Comparison of ENCODE assay signal across 23 cellular contexts in genomic region chr1:54698346-54698745, GRCh38. TPM values are rescaled to one million over a fixed set of nuclear protein-coding genes. Genes with fewer than 3 reads are reported as not detected.
DNase-seq lines count a peak whose midpoint lies in the region; FAIRE-seq and TF ChIP-seq lines count a peak whose summit lies in the region.
"Had no signal": no experiment of that assay in that cellular context is flagged by ENCODE, and none has a peak within 500 bp of the region (broad histone marks: within the 10 kb centered on the region; RNA-seq: fewer than 3 reads in every experiment).

No MANE protein-coding gene starts in this region.

- H2AK5ac ChIP-seq in H1 (ENCODE audit: low read depth, low read length) (no peak overlapping the region), neuronal stem cell (ENCODE audit: low read depth, low read length) (peak overlapping the region; percentile 21)

- H3K4ac ChIP-seq in H1 (replicated peaks; ENCODE audit: insufficient read length, low read depth, low read length) (no peak overlapping the region), neuronal stem cell (ENCODE audit: low read length) (no peak overlapping the region)

- no peaks in the 10 kb centered on the region for H4K20me1 ChIP-seq in H1 (replicated peaks in 1 of 2; ENCODE audit: control insufficient read depth in 1 of 2, insufficient read depth in 2 of 2, low read length in 2 of 2)
- H4K20me1 ChIP-seq in Karpas-422 (ENCODE audit: insufficient read depth, low read depth, low read length) = no peaks in the 10 kb centered on the region
- H4K20me1 ChIP-seq: BLaER1 had no signal

- H3K9me2 ChIP-seq in Karpas-422 (replicated peaks; ENCODE audit: insufficient read depth, low read length) = no peaks in the 10 kb centered on the region

- no peak overlapping the region for H2AFZ ChIP-seq in H1 (ENCODE audit: low read length)
- peak overlapping the region; percentile 27 for H2AFZ ChIP-seq in neuronal stem cell (ENCODE audit: low read length)
- H2AFZ ChIP-seq in Karpas-422 (ENCODE audit: low read length) = no peak overlapping the region

- H3K79me2 ChIP-seq in H1 (ENCODE audit: control insufficient read depth in 1 of 2, insufficient read depth in 2 of 2, low read length in 2 of 2) = no peaks in the 10 kb centered on the region
- no peaks in the 10 kb centered on the region for H3K79me2 ChIP-seq in Karpas-422 (ENCODE audit: low read length)

- intact Hi-C loops in vagina (cut with DNase I) = no loop called here

- H3K14ac ChIP-seq in H1 (ENCODE audit: insufficient read length) (no peak overlapping the region), neuronal stem cell (ENCODE audit: low read length) (no peak overlapping the region)

- TF ChIP-seq CTCF in HEK293 (tag by site-specific recombination; IDR thresholded peaks at IDR 0.05) = no peak
- no peak for TF ChIP-seq CTCF in H1 (IDR thresholded peaks at IDR 0.05; ENCODE audit: control extremely low read depth in 1 of 3, insufficient read depth in 1 of 3, low read depth in 1 of 3, low read length in 3 of 3)
- TF ChIP-seq CTCF in vagina (IDR thresholded peaks at IDR 0.05) = no peak

- H3K9ac ChIP-seq in H1 (replicated peaks in 1 of 4; ENCODE audit: extremely low read depth in 1 of 4, low read depth in 3 of 4, low read length in 3 of 4) = no peak overlapping the region
- H3K9ac ChIP-seq in neuronal stem cell (ENCODE audit: low read depth, low read length, poor library complexity) = no peak overlapping the region
- no peak overlapping the region for H3K9ac ChIP-seq in Karpas-422 (ENCODE audit: low read length)
- H3K9ac ChIP-seq: BLaER1 had no signal

- H3K79me1 ChIP-seq in H1 (ENCODE audit: low read depth, low read length) (no peaks in the 10 kb centered on the region), neuronal stem cell (ENCODE audit: low read depth, low read length) (no peaks in the 10 kb centered on the region)

- CTCF ChIA-PET in HEK293 (lab: Yijun Ruan, JAX) (no interaction called here), H1 (lab: Charles Lee; ENCODE audit: partially characterized antibody) (interaction anchor here (3.7 kb wide), 1 partner anchor 93 kb away, joined by 13 read pairs; no protein-coding TSS in a partner anchor)

- no peaks in the 10 kb centered on the region for H3K9me3 ChIP-seq in HEK293 (ENCODE audit: control insufficient read depth, insufficient read depth, low read depth, low read length)
- H3K9me3 ChIP-seq in H1 (ENCODE audit: insufficient read depth in 2 of 2, low read depth in 1 of 2, low read length in 1 of 2) = no peaks in the 10 kb centered on the region
- H3K9me3 ChIP-seq in neuronal stem cell (replicated peaks in 1 of 2; ENCODE audit: control insufficient read depth in 2 of 2, insufficient read depth in 1 of 2, low read depth in 1 of 2, low read length in 2 of 2) = no peaks in the 10 kb centered on the region
- no peaks in the 10 kb centered on the region for H3K9me3 ChIP-seq in Karpas-422 (ENCODE audit: low read length)
- H3K9me3 ChIP-seq in vagina = no peaks in the 10 kb centered on the region
- H3K9me3 ChIP-seq: BLaER1, HAP-1 had no signal

- H3K4me3 ChIP-seq in HEK293 (ENCODE audit: low read depth, low read length) (no peak overlapping the region), H1 (ENCODE audit: extremely low read depth in 1 of 4, insufficient read depth in 2 of 4, low read depth in 3 of 4, low read length in 4 of 4) (no peak overlapping the region), neuronal stem cell (ENCODE audit: low read length in 2 of 2) (no peak overlapping the region), Karpas-422 (ENCODE audit: low read length) (no peak overlapping the region), vagina (no peak overlapping the region)
- H3K4me3 ChIP-seq: BLaER1, HAP-1 had no signal

- H3K56ac ChIP-seq in H1 (replicated peaks; ENCODE audit: insufficient read length, low read depth, low read length) = no peak overlapping the region

- FAIRE-seq in H1 (lab: Jason Lieb, UNC) = no peak
- FAIRE-seq: GM12892, HTR-8/SVneo had no signal

- H3K23ac ChIP-seq in H1 (ENCODE audit: insufficient read length) = no peak overlapping the region
- no peak overlapping the region for H3K23ac ChIP-seq in neuronal stem cell (ENCODE audit: low read depth, low read length, poor library complexity)

- no peak overlapping the region for H2BK120ac ChIP-seq in H1 (replicated peaks; ENCODE audit: low read depth, low read length)
- no peak overlapping the region for H2BK120ac ChIP-seq in neuronal stem cell (ENCODE audit: low read depth, low read length)

- TF ChIP-seq RAD21 in H1 (IDR thresholded peaks at IDR 0.05 in 1 of 2, conservative IDR thresholded peaks at IDR 0.05 in 1 of 2; ENCODE audit: low read depth in 2 of 2, low read length in 2 of 2) = no peak

- TF ChIP-seq POLR2A in H1 (IDR thresholded peaks at IDR 0.05; ENCODE audit: control extremely low read depth in 1 of 2, low read depth in 2 of 2, low read length in 2 of 2) (no peak), vagina (IDR thresholded peaks at IDR 0.05) (no peak)

- H3K27ac ChIP-seq in HEK293 (ENCODE audit: extremely low read depth, low read depth, low read length) = no peak overlapping the region
- no peak overlapping the region for H3K27ac ChIP-seq in H1 (ENCODE audit: low read depth, low read length)
- no peak overlapping the region for H3K27ac ChIP-seq in neuronal stem cell (replicated peaks; ENCODE audit: low read length)
- no peak overlapping the region for H3K27ac ChIP-seq in Karpas-422 (ENCODE audit: low read length)
- no peak overlapping the region for H3K27ac ChIP-seq in vagina
- H3K27ac ChIP-seq: BLaER1 had no signal

- DNase-seq in activated effector memory CD4-positive, alpha-beta T cell treated with anti-CD3 and anti-CD28 coated beads, Interleukin-2, amount 50 U/mL, for 16 hours = peak; percentile 14
- no peak for DNase-seq in activated effector memory CD4-positive, alpha-beta T cell treated with Interleukin-2 at 50 U/mL for 16 hours
- DNase-seq in H1 (ENCODE audit: low read depth in 1 of 2, low spot score in 2 of 2) (no peak), neuronal stem cell (ENCODE audit: low spot score) (no peak), Karpas-422 (no peak), vagina (ENCODE audit: extremely low spot score in 2 of 2) (no peak), RPMI8226 (no peak)
- DNase-seq: 8988T; CD4-positive, alpha-beta memory T cell; DMS153; DMS79; GDM1; GOT3; IMR-90 had no signal

- H4K8ac ChIP-seq in H1 (ENCODE audit: extremely low read depth, insufficient read depth, low read length) (0 out of 2 replicates have a peak overlapping the region, but pooled peaks have one; percentile 71), neuronal stem cell (ENCODE audit: low read depth, low read length) (no peak overlapping the region)

- H4K5ac ChIP-seq in H1 (ENCODE audit: insufficient read length, low read depth, low read length) = no peak overlapping the region

- H4K91ac ChIP-seq in H1 (replicated peaks; ENCODE audit: insufficient read length, low read length) = no peak overlapping the region
- H4K91ac ChIP-seq in neuronal stem cell (ENCODE audit: low read depth, low read length, poor library complexity) = no peak overlapping the region

- no peak overlapping the region for H2BK20ac ChIP-seq in H1 (ENCODE audit: low read length)

- H2BK5ac ChIP-seq in H1 (ENCODE audit: low read depth, low read length) = no peak overlapping the region
- no peak overlapping the region for H2BK5ac ChIP-seq in neuronal stem cell (ENCODE audit: low read length)

- H3K18ac ChIP-seq in H1 (ENCODE audit: extremely low read depth, low read length) = no peak overlapping the region
- peak overlapping the region; percentile 67 for H3K18ac ChIP-seq in neuronal stem cell (ENCODE audit: low read length)

- POLR2A ChIA-PET in HEK293 (lab: Yijun Ruan, JAX) = no interaction called here
- POLR2A ChIA-PET in H1 (lab: Charles Lee; ENCODE audit: partially characterized antibody) = no interaction called here

- WGBS in H1 (ENCODE audit: extremely low coverage in 1 of 2, insufficient coverage in 1 of 2, insufficient read length in 1 of 2, insufficient replicate concordance in 2 of 2, low coverage in 1 of 2, low lambda C conversion rate in 2 of 2, missing lambda C conversion rate in 1 of 2), 2 experiments = 88% methylated on average over 4 of the region's 8 CpGs; no CpG with 5 or more reads in 1 of the 2 experiments
- no CpG with 5 or more reads among the region's 8 CpGs for WGBS in neuronal stem cell (ENCODE audit: extremely low coverage in 2 of 2, insufficient read length in 2 of 2, insufficient replicate concordance in 1 of 2), 2 donors

- H2BK15ac ChIP-seq in H1 (ENCODE audit: low read length) (no peak overlapping the region), neuronal stem cell (ENCODE audit: low read length) (no peak overlapping the region)

- H3K4me2 ChIP-seq in H1 (ENCODE audit: insufficient read depth in 1 of 2, low read depth in 2 of 2, low read length in 2 of 2) (no peak overlapping the region), neuronal stem cell (ENCODE audit: insufficient read depth, low read length, poor library complexity, severe bottlenecking) (no peak overlapping the region), Karpas-422 (ENCODE audit: low read depth, low read length, poor library complexity, severe bottlenecking) (no peak overlapping the region)
- H3K4me2 ChIP-seq: BLaER1 had no signal

- no peaks in the 10 kb centered on the region for H3K23me2 ChIP-seq in H1 (ENCODE audit: low read depth, low read length)

- H3K27me3 ChIP-seq in H1 (replicated peaks in 1 of 4; ENCODE audit: control insufficient read depth in 3 of 4, extremely low read depth in 1 of 4, insufficient read depth in 3 of 4, low read length in 3 of 4) (no peaks in the 10 kb centered on the region), neuronal stem cell (ENCODE audit: control insufficient read depth in 3 of 3, insufficient read depth in 3 of 3, low read depth in 1 of 3, low read length in 3 of 3) (peaks cover 0 to 27% (median 0%) of the 10 kb centered on the region in 3 experiments), Karpas-422 (ENCODE audit: low read length) (no peaks in the 10 kb centered on the region), vagina (no peaks in the 10 kb centered on the region)
- H3K27me3 ChIP-seq: BLaER1 had no signal

- no peak for TF ChIP-seq EP300 in H1 (IDR thresholded peaks at IDR 0.05; ENCODE audit: borderline replicate concordance in 1 of 2, low read depth in 2 of 2, low read length in 2 of 2)

- H3K4me1 ChIP-seq in HEK293 (ENCODE audit: control insufficient read depth, insufficient read depth, low read length) (no peaks in the 10 kb centered on the region), H1 (replicated peaks in 1 of 4; ENCODE audit: control insufficient read depth in 3 of 4, insufficient read depth in 4 of 4, low read length in 3 of 4) (no peaks in the 10 kb centered on the region), neuronal stem cell (ENCODE audit: control insufficient read depth in 2 of 2, insufficient read depth in 1 of 2, low read depth in 1 of 2, low read length in 2 of 2) (peaks cover 0 to 3% of the 10 kb centered on the region in 2 donors), Karpas-422 (ENCODE audit: low read length) (no peaks in the 10 kb centered on the region), vagina (no peaks in the 10 kb centered on the region)
- H3K4me1 ChIP-seq: BLaER1, HAP-1 had no signal

- H3K36me3 ChIP-seq in HEK293 (ENCODE audit: control insufficient read depth in 2 of 2, insufficient read depth in 1 of 2, low read length in 2 of 2) (no peaks in the 10 kb centered on the region), H1 (ENCODE audit: control insufficient read depth in 2 of 4, insufficient read depth in 4 of 4, low read length in 3 of 4) (no peaks in the 10 kb centered on the region), neuronal stem cell (replicated peaks in 1 of 2; ENCODE audit: control insufficient read depth in 2 of 2, insufficient read depth in 2 of 2, low read length in 2 of 2) (no peaks in the 10 kb centered on the region), Karpas-422 (ENCODE audit: insufficient read depth, low read length) (no peaks in the 10 kb centered on the region), vagina (no peaks in the 10 kb centered on the region)
- H3K36me3 ChIP-seq: BLaER1, HAP-1 had no signal

- no peak overlapping the region for H2BK12ac ChIP-seq in H1 (ENCODE audit: low read depth, low read length)
- no peak overlapping the region for H2BK12ac ChIP-seq in neuronal stem cell (ENCODE audit: low read length)

RNA-seq across cellular contexts. Expression of gene TTC4, which starts 17.3 kb away (rescaled TPM):
- total RNA-seq in H1 (2021; fragmentation: NEBNext Ultra II Directional; extraction: Animal tissue kit (Norgen Biotek cat#: 25700)) = 24.2 and 25.1 TPM in 2 replicates
- polyA plus RNA-seq in H1 (2011; rRNA removed) = 17.6 and 21.0 TPM in 2 replicates
- 21.1 TPM for polyA plus RNA-seq in H1 (2011; cell fraction: cytosol; rRNA removed)
- 16.0 TPM for polyA plus RNA-seq in H1 (2011; cell fraction: nucleus; rRNA removed)
- polyA plus RNA-seq in H1 (2012, experiment 1 of 2) = 20.7 to 30.0 TPM (median 22.8 TPM) in 4 replicates
- polyA plus RNA-seq in H1 (2012, experiment 2 of 2) = 12.1 TPM
- 18.9 TPM for polyA plus RNA-seq in H1 (2013, experiment 1 of 2)
- 17.9 TPM for polyA plus RNA-seq in H1 (2013, experiment 2 of 2)
- 23.2 and 27.6 TPM in 2 replicates for polyA minus RNA-seq in H1 (2011; rRNA and poly(A)+ RNA removed)
- polyA minus RNA-seq in H1 (2011; cell fraction: cytosol; rRNA and poly(A)+ RNA removed) = 10.3 TPM
- polyA minus RNA-seq in H1 (2011; cell fraction: nucleus; rRNA and poly(A)+ RNA removed) = 18.1 TPM
- 23.9 TPM for polyA plus RNA-seq in neuronal stem cell (2013, experiment 1 of 2)
- polyA plus RNA-seq in neuronal stem cell (2013, experiment 2 of 2) = 24.2 TPM
- 17.4 and 26.5 TPM in 2 replicates for total RNA-seq in Karpas-422 (2014; rRNA removed; shearing (Covaris generic); ENCODE audit: low replicate concordance)
- 12.8 TPM for total RNA-seq in vagina

RNA-seq across cellular contexts. Expression of gene MROH7, which starts 56.8 kb away (rescaled TPM):
- total RNA-seq in H1 (2021; fragmentation: NEBNext Ultra II Directional; extraction: Animal tissue kit (Norgen Biotek cat#: 25700)) = 0.07 TPM in 1 of 2 replicates, not detected in the other
- polyA plus RNA-seq in H1 (2011; rRNA removed) = 0.20 and 0.27 TPM in 2 replicates
- 0.19 TPM for polyA plus RNA-seq in H1 (2011; cell fraction: cytosol; rRNA removed)
- polyA plus RNA-seq in H1 (2011; cell fraction: nucleus; rRNA removed) = 0.96 TPM
- 0.15 to 0.48 TPM (median 0.28 TPM) in 3 of 4 replicates, not detected in the other for polyA plus RNA-seq in H1 (2012, experiment 1 of 2)
- not detected for polyA plus RNA-seq in H1 (2012, experiment 2 of 2)
- 0.08 TPM for polyA plus RNA-seq in H1 (2013, experiment 1 of 2)
- 0.04 TPM for polyA plus RNA-seq in H1 (2013, experiment 2 of 2)
- 0.51 and 0.66 TPM in 2 replicates for polyA minus RNA-seq in H1 (2011; rRNA and poly(A)+ RNA removed)
- polyA minus RNA-seq in H1 (2011; cell fraction: cytosol; rRNA and poly(A)+ RNA removed) = not detected
- polyA minus RNA-seq in H1 (2011; cell fraction: nucleus; rRNA and poly(A)+ RNA removed) = 1.9 TPM
- 0.32 TPM for polyA plus RNA-seq in neuronal stem cell (2013, experiment 1 of 2)
- polyA plus RNA-seq in neuronal stem cell (2013, experiment 2 of 2) = 0.46 TPM
- not detected in 2 replicates for total RNA-seq in Karpas-422 (2014; rRNA removed; shearing (Covaris generic); ENCODE audit: low replicate concordance)
- total RNA-seq in vagina = 7.4 TPM
- total RNA-seq: A673, Daoy, IMR-90 had no signal
- polyA plus RNA-seq: AG04450; CD14-positive monocyte; CD4-positive, alpha-beta memory T cell; IMR-90 had no signal
